Comparison of ENCODE assay signal across 14 cellular contexts in genomic region chr10:113096111-113097045, GRCh38.
A peak's percentile ranks its signal among the peaks of the same experiment; 100 is the strongest.
DNase-seq lines count a peak whose midpoint lies in the region; ATAC-seq and TF ChIP-seq lines count a peak whose summit lies in the region.
"Had no signal": no experiment of that assay in that cellular context is flagged by ENCODE, and none has a peak within 500 bp of the region (broad histone marks: within the 10 kb centered on the region; RNA-seq: fewer than 3 reads in every experiment).

No MANE protein-coding gene starts in this region.

- TF ChIP-seq CTCF in uterus (IDR thresholded peaks at IDR 0.05) = no peak

- H3K36me3 ChIP-seq in muscle layer of colon (ENCODE audit: insufficient read depth, low read length) = no peaks in the 10 kb centered on the region
- H3K36me3 ChIP-seq in uterus = no peaks in the 10 kb centered on the region

- no peak overlapping the region for H3K4me3 Mint-ChIP-seq in activated CD8-positive, alpha-beta memory T cell treated with anti-CD3 and anti-CD28 coated beads, Interleukin-2, amount 10 ng/mL, durations not matched to agents 7 days and 5 days

- no peak overlapping the region for H3K27ac Mint-ChIP-seq in activated CD8-positive, alpha-beta memory T cell treated with anti-CD3 and anti-CD28 coated beads, Interleukin-2, amount 10 ng/mL, durations not matched to agents 7 days and 5 days

- peaks cover 20% of the 10 kb centered on the region for H3K4me1 Mint-ChIP-seq in activated CD8-positive, alpha-beta memory T cell treated with anti-CD3 and anti-CD28 coated beads, Interleukin-2, amount 10 ng/mL, durations not matched to agents 7 days and 5 days

- CTCF ChIA-PET in activated CD8-positive, alpha-beta memory T cell treated with anti-CD3 and anti-CD28 coated beads, Interleukin-2, amount 10 ng/mL, durations not matched to agents 7 days and 5 days (lab: Charles Lee) = interaction anchor here (0.7 kb wide), 1 partner anchor 31 kb away, joined by 4 read pairs; no protein-coding TSS in a partner anchor

- H3K4me1 ChIP-seq in muscle layer of colon (ENCODE audit: insufficient read depth, low read length) = peaks cover 54% of the 10 kb centered on the region
- peaks cover 3 to 12% of the 10 kb centered on the region in 2 donors for H3K4me1 ChIP-seq in uterus

- peak overlapping the region; percentile 25 for H3K27ac ChIP-seq in epithelial cell of prostate
- peak overlapping the region; percentile 66 for H3K27ac ChIP-seq in muscle layer of colon (ENCODE audit: low read depth, low read length)
- H3K27ac ChIP-seq in uterus = peak overlapping the region; percentile 43 to 72

- no peak for TF ChIP-seq POLR2A in uterus (IDR thresholded peaks at IDR 0.05)

- ATAC-seq in activated CD8-positive, alpha-beta memory T cell treated with anti-CD3 and anti-CD28 coated beads, Interleukin-2, amount 10 ng/mL, durations not matched to agents 7 days and 5 days = no peak
- ATAC-seq in HG03439 (IDR thresholded peaks at IDR 0.05; ENCODE audit: unreplicated experiment) = no peak

- H3K27me3 ChIP-seq in muscle layer of colon (ENCODE audit: control insufficient read depth in 1 of 2, insufficient read depth in 2 of 2, low read length in 2 of 2) (no peaks in the 10 kb centered on the region), uterus (no peaks in the 10 kb centered on the region)

- no peak overlapping the region for H3K9ac ChIP-seq in muscle layer of colon (ENCODE audit: low read length)

- H3K9me3 ChIP-seq in muscle layer of colon (ENCODE audit: low read length) (no peaks in the 10 kb centered on the region), uterus (no peaks in the 10 kb centered on the region)

- peaks cover 4% of the 10 kb centered on the region for H3K9me3 Mint-ChIP-seq in activated CD8-positive, alpha-beta memory T cell treated with anti-CD3 and anti-CD28 coated beads, Interleukin-2, amount 10 ng/mL, durations not matched to agents 7 days and 5 days (ENCODE audit: low read depth)

- peak overlapping the region in 1 of 2 donors; percentile 30 for H3K4me3 ChIP-seq in muscle layer of colon (ENCODE audit: low read depth in 1 of 2, low read length in 2 of 2)
- no peak overlapping the region for H3K4me3 ChIP-seq in uterus

- peak; percentile 50 for DNase-seq in activated CD8-positive, alpha-beta memory T cell treated with anti-CD3 and anti-CD28 coated beads for 24 hours
- no peak for DNase-seq in activated CD8-positive, alpha-beta memory T cell treated with anti-CD3 and anti-CD28 coated beads, Interleukin-2, amount 10 ng/mL, durations not matched to agents 7 days and 5 days
- no peak for DNase-seq in epithelial cell of prostate (ENCODE audit: low read depth, low spot score)
- DNase-seq in uterus = peak in 1 of 2 donors; percentile 51
- no peak for DNase-seq in NCI-H510A treated with DMSO at 0.1 percent for 48 hours (lab: John Stamatoyannopoulos, UW)
- no peak for DNase-seq in SK-N-DZ (ENCODE audit: low spot score)
- DNase-seq: 8988T; DMS79 treated with DMSO at 0.1 percent for 48 hours; Karpas-422; occipital lobe; RPMI8226; stimulated activated CD4-positive, alpha-beta T cell treated with anti-CD3 and anti-CD28 coated beads, Interleukin-2, amount 100 ng/mL, for 24 hours had no signal

- intact Hi-C loops in uterus (cut with DNase I; ENCODE audit: low total_unique reads) = no loop called here

- peaks cover 3% of the 10 kb centered on the region for H3K36me3 Mint-ChIP-seq in activated CD8-positive, alpha-beta memory T cell treated with anti-CD3 and anti-CD28 coated beads, Interleukin-2, amount 10 ng/mL, durations not matched to agents 7 days and 5 days

- H3K27me3 Mint-ChIP-seq in activated CD8-positive, alpha-beta memory T cell treated with anti-CD3 and anti-CD28 coated beads, Interleukin-2, amount 10 ng/mL, durations not matched to agents 7 days and 5 days = peaks cover 4% of the 10 kb centered on the region
